13 cellular contexts compared by ENCODE assay signal in the genomic region with DNA sequence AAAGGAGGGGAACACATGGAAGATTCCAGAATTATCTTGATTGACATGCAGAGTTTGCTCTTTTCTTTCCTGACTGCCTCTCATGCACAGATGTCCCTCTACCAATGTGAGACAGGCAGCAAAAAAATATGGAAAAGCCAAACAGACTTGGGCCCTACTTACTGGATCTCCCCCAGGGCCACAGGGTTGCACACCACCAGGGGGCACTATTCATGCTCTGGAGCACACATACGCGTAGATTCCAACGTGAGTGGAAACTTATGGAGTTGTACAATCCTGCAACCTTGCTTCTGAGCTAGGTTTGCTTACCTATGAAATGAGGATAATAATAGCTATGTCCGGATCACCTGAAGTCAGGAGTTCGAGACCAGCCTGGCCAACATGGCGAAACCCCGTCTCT.
A peak's percentile ranks its signal among the peaks of the same experiment; 100 is the strongest.
DNase-seq lines count a peak whose midpoint lies in the region; ATAC-seq, FAIRE-seq and TF ChIP-seq lines count a peak whose summit lies in the region.
"Had no signal": no experiment of that assay in that cellular context is flagged by ENCODE, and none has a peak within 500 bp of the region (broad histone marks: within the 10 kb centered on the region; RNA-seq: fewer than 3 reads in every experiment).

No MANE protein-coding gene starts in this region.

- DNase-seq in BE2C (peak; percentile 64), HCT116 (ENCODE audit: low read depth, low spot score) (no peak), kidney epithelial cell (ENCODE audit: low read depth) (no peak), NCI-H2196 treated with DMSO at 0.1 percent for 48 hours (lab: John Stamatoyannopoulos, UW; ENCODE audit: unreplicated experiment) (no peak), H4 (ENCODE audit: low spot score) (no peak), GM12891 (ENCODE audit: insufficient read length, low spot score) (no peak)
- DNase-seq in activated CD4-positive, alpha-beta T cell treated with anti-CD3 and anti-CD28 coated beads, Interleukin-2, amount 50 U/mL, for 48 hours, result peak; percentile 27 to 38
- DNase-seq in activated CD8-positive, alpha-beta memory T cell treated with anti-CD3 and anti-CD28 coated beads for 24 hours, result no peak
- DNase-seq: heart left ventricle, NCI-H526, T1000 had no signal

- H3K27ac ChIP-seq in HCT116 (ENCODE audit: low read depth, low read length), result no peak overlapping the region
- H3K27ac ChIP-seq: heart left ventricle, HL-60, neutrophil had no signal

- no peaks in the 10 kb centered on the region for H3K4me1 ChIP-seq in BE2C
- H3K4me1 ChIP-seq in HCT116 (ENCODE audit: control insufficient read depth in 1 of 2, insufficient read depth in 2 of 2, low read length in 2 of 2), result peaks cover 0 to 7% of the 10 kb centered on the region in 2 experiments; a peak in 2 of 4 replicates

- BruUV-seq in HCT116 (replicated peaks; lab: Mats Ljungman, UMichigan), result no TSS peak

- no peaks in the 10 kb centered on the region for H3K79me2 ChIP-seq in HCT116 (ENCODE audit: insufficient read depth, low read length)

- TF ChIP-seq POLR2A in HCT116 (IDR thresholded peaks at IDR 0.05; ENCODE audit: borderline replicate concordance, extremely low read depth, insufficient read depth, insufficient read length) (no peak), GM12891 (IDR thresholded peaks at IDR 0.05; ENCODE audit: low read depth, low read length) (no peak)

- POLR2A ChIA-PET in HCT116 (lab: Charles Lee), result no interaction called here

- CTCF ChIA-PET in HCT116 (lab: Charles Lee), result no interaction called here

- RAD21 ChIA-PET in HCT116 (lab: Charles Lee; ENCODE audit: low non-redundant PET in 1 of 2, low total read pairs in 2 of 2, uncharacterized antibody in 2 of 2, unreplicated experiment in 2 of 2), result no interaction called here

- H3K9me3 ChIP-seq in BE2C (no peaks in the 10 kb centered on the region), HCT116 (ENCODE audit: control insufficient read depth in 1 of 2, insufficient read depth in 1 of 2, low read depth in 1 of 2, low read length in 2 of 2) (peaks cover 0 to 6% of the 10 kb centered on the region in 2 experiments; a peak in 1 of 4 replicates)
- H3K9me3 ChIP-seq: neutrophil had no signal

- H3K27me3 ChIP-seq in BE2C (no peaks in the 10 kb centered on the region), HCT116 (ENCODE audit: insufficient read depth, low read length) (no peaks in the 10 kb centered on the region), kidney epithelial cell (ENCODE audit: control insufficient read depth, insufficient read depth, low read length) (no peaks in the 10 kb centered on the region)

- H4K20me1 ChIP-seq in HCT116 (ENCODE audit: insufficient read depth), result no peaks in the 10 kb centered on the region

- H2AFZ ChIP-seq in HCT116 (ENCODE audit: low read depth, low read length, poor library complexity, severe bottlenecking), result no peak overlapping the region

- H3K4me3 ChIP-seq in BE2C (ENCODE audit: low read depth, low read length), result no peak overlapping the region
- H3K4me3 ChIP-seq in HCT116 (replicated peaks in 1 of 2; ENCODE audit: low read depth in 1 of 2, low read length in 2 of 2), result no peak overlapping the region
- no peak overlapping the region for H3K4me3 ChIP-seq in kidney epithelial cell (ENCODE audit: low read depth, low read length)
- H3K4me3 ChIP-seq: heart left ventricle had no signal

- H3K9ac ChIP-seq in HCT116 (ENCODE audit: low read length), result no peak overlapping the region

- no peak overlapping the region for H3K4me2 ChIP-seq in HCT116 (ENCODE audit: low read length)

- no peaks in the 10 kb centered on the region for H3K9me2 ChIP-seq in HCT116 (ENCODE audit: insufficient read depth)

- peak; percentile 24; the same call in 1 of the 2 replicates for TF ChIP-seq RAD21 in HCT116 (IDR thresholded peaks at IDR 0.05; ENCODE audit: low read depth)

- FAIRE-seq in GM12891 (lab: Jason Lieb, UNC), result no peak

- TF ChIP-seq CTCF in BE2C (IDR thresholded peaks at IDR 0.05; ENCODE audit: low read depth, low read length) (peak; percentile 71), HCT116 (IDR thresholded peaks at IDR 0.05 in 2 of 3, conservative IDR thresholded peaks at IDR 0.05 in 1 of 3; ENCODE audit: borderline replicate concordance in 1 of 3, insufficient read depth in 1 of 3, low read depth in 2 of 3, low read length in 2 of 3) (peak in 2 of 3 experiments; percentile 70 to 75; a peak in 4 of 6 replicates), kidney epithelial cell (IDR thresholded peaks at IDR 0.05; ENCODE audit: insufficient read depth, low read length, poor library complexity, severe bottlenecking) (peak; percentile 37)

- H3K36me3 ChIP-seq in BE2C (peaks cover 14% of the 10 kb centered on the region), HCT116 (ENCODE audit: control insufficient read depth in 1 of 2, insufficient read depth in 2 of 2, low read length in 2 of 2) (no peaks in the 10 kb centered on the region), kidney epithelial cell (ENCODE audit: control insufficient read depth, insufficient read depth, low read length) (no peaks in the 10 kb centered on the region)
- H3K36me3 ChIP-seq: heart left ventricle, neutrophil had no signal

- intact Hi-C loops in HCT116 (cut with micrococcal nuclease), result no loop called here

- peak; percentile 58; the same call in 1 of the 2 replicates for ATAC-seq in HCT116
- ATAC-seq: heart left ventricle had no signal

TF ChIP-seq in HCT116, 20 proteins besides CTCF, POLR2A, EP300 and RAD21 (continues in another document):
- TF ChIP-seq EZH2 (IDR thresholded peaks at IDR 0.05), result no peak
- no peak for TF ChIP-seq CBX3 (IDR thresholded peaks at IDR 0.05; ENCODE audit: low read depth)
- no peak for TF ChIP-seq JUND (IDR thresholded peaks at IDR 0.05)
- no peak for TF ChIP-seq ELF1 (IDR thresholded peaks at IDR 0.05; ENCODE audit: borderline replicate concordance, low read depth)
- TF ChIP-seq, protein P1, sequence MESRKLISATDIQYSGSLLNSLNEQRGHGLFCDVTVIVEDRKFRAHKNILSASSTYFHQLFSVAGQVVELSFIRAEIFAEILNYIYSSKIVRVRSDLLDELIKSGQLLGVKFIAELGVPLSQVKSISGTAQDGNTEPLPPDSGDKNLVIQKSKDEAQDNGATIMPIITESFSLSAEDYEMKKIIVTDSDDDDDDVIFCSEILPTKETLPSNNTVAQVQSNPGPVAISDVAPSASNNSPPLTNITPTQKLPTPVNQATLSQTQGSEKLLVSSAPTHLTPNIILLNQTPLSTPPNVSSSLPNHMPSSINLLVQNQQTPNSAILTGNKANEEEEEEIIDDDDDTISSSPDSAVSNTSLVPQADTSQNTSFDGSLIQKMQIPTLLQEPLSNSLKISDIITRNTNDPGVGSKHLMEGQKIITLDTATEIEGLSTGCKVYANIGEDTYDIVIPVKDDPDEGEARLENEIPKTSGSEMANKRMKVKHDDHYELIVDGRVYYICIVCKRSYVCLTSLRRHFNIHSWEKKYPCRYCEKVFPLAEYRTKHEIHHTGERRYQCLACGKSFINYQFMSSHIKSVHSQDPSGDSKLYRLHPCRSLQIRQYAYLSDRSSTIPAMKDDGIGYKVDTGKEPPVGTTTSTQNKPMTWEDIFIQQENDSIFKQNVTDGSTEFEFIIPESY (IDR thresholded peaks at IDR 0.05; ENCODE audit: extremely low read depth, insufficient replicate concordance, low read length), result no peak
- no peak for TF ChIP-seq EZH2phosphoT487 (IDR thresholded peaks at IDR 0.05; ENCODE audit: borderline replicate concordance)
- TF ChIP-seq SIN3A (IDR thresholded peaks at IDR 0.05; ENCODE audit: low read depth), result no peak
- TF ChIP-seq YY1 (IDR thresholded peaks at IDR 0.05; ENCODE audit: extremely low read depth, insufficient replicate concordance, low read depth, low read length), result no peak
- TF ChIP-seq, protein P2, sequence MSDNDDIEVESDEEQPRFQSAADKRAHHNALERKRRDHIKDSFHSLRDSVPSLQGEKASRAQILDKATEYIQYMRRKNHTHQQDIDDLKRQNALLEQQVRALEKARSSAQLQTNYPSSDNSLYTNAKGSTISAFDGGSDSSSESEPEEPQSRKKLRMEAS (IDR thresholded peaks at IDR 0.05), result no peak
- TF ChIP-seq ZFX (IDR thresholded peaks at IDR 0.05), result no peak
- no peak for TF ChIP-seq ZNF274 (IDR thresholded peaks at IDR 0.05; ENCODE audit: low read depth, low read length)
- TF ChIP-seq CEBPB (IDR thresholded peaks at IDR 0.05; ENCODE audit: low read depth), result no peak

TF ChIP-seq in GM12891, 5 proteins besides CTCF, POLR2A, EP300 and RAD21:
- TF ChIP-seq PAX5 (IDR thresholded peaks at IDR 0.05; ENCODE audit: insufficient read depth, low read length, severe bottlenecking) (no peak), POLR2AphosphoS5 (IDR thresholded peaks at IDR 0.05; ENCODE audit: low read depth, low read length) (no peak), SPI1 (IDR thresholded peaks at IDR 0.05; ENCODE audit: low read depth, low read length) (no peak), TAF1 (IDR thresholded peaks at IDR 0.05; ENCODE audit: low read depth, low read length) (no peak), POU2F2 (IDR thresholded peaks at IDR 0.05; ENCODE audit: low read depth, low read length) (no peak)

Comparison
In these comparisons a context has a peak if more than half of its experiments do, and no peak if none do; other contexts are left out.
1. DNase-seq: peak in BE2C (single experiment) and activated CD4-positive, alpha-beta T cell treated with anti-CD3 and anti-CD28 coated beads, Interleukin-2, amount 50 U/mL, for 48 hours (2 of 2); none in HCT116 (single experiment), kidney epithelial cell (single experiment), NCI-H2196 treated with DMSO at 0.1 percent for 48 hours (single experiment), activated CD8-positive, alpha-beta memory T cell treated with anti-CD3 and anti-CD28 coated beads for 24 hours (single experiment), H4 (single experiment) and GM12891 (single experiment).
2. Peak in every context shown above with its lines, with median percentiles within 50 percentile points of each other: CTCF ChIP-seq.